In the genomic region with DNA sequence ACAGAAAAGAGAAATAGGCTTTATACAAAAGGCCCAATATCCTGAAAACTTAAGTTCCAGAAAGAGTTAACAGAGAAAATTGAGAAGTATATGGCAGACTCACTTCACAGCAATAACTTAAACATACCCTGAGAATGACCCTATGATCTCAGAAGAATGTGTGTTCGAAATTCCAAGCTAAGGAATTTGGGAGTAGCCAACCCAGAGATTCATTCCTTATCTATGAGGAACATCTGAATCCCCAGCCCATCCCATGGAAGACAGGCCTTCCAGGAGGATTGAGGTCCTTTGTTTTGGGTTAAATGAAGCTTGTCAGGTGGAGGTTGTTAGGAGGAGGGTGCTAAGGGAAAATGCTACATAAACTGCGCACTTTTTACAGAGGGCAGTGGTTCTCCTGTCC, we compare ENCODE assay signal across 13 cellular contexts. TPM values are rescaled to one million over a fixed set of nuclear protein-coding genes. Genes with fewer than 3 reads are reported as not detected.
DNase-seq lines count a peak whose midpoint lies in the region; ATAC-seq and TF ChIP-seq lines count a peak whose summit lies in the region.
"Had no signal": no experiment of that assay in that cellular context is flagged by ENCODE, and none has a peak within 500 bp of the region (broad histone marks: within the 10 kb centered on the region; RNA-seq: fewer than 3 reads in every experiment).

No MANE protein-coding gene starts in this region.

- no peaks in the 10 kb centered on the region for H4K20me1 ChIP-seq in PC-3 (ENCODE audit: low read length)

- no peaks in the 10 kb centered on the region for H3K36me3 Mint-ChIP-seq in stimulated activated memory B cell treated with anti-CD40 and anti-IgM and Interleukin-4, amounts not matched to agents 10 μg/mL and 1 μg/mL and 100 μg/mL, for 72 hours

- H3K27ac Mint-ChIP-seq in stimulated activated memory B cell treated with anti-CD40 and anti-IgM and Interleukin-4, amounts not matched to agents 10 μg/mL and 1 μg/mL and 100 μg/mL, for 72 hours = peak overlapping the region; percentile 75
- H3K27ac Mint-ChIP-seq: activated CD4-positive, alpha-beta T cell treated with anti-CD3 and anti-CD28 coated beads, Interleukin-2, amount 10 ng/mL, durations not matched to agents 7 days and 5 days; activated T-cell treated with anti-CD3 and anti-CD28 coated beads, Interleukin-2, amount 50 U/mL, for 72 hours had no signal

- POLR2A ChIA-PET in PC-3 (lab: Charles Lee; ENCODE audit: unreplicated experiment) = no interaction called here

- H3K27me3 Mint-ChIP-seq in stimulated activated memory B cell treated with anti-CD40 and anti-IgM and Interleukin-4, amounts not matched to agents 10 μg/mL and 1 μg/mL and 100 μg/mL, for 72 hours = no peaks in the 10 kb centered on the region

- peaks cover 44% of the 10 kb centered on the region for H3K4me1 ChIP-seq in PC-3 (ENCODE audit: insufficient read depth, low read length)

- no peaks in the 10 kb centered on the region; the same call in 1 of the 2 replicates for H3K9me2 ChIP-seq in PC-3 (replicated peaks; ENCODE audit: low read length)

- H3K79me2 ChIP-seq in PC-3 (ENCODE audit: low read length) = no peaks in the 10 kb centered on the region

- no peaks in the 10 kb centered on the region for H3F3A ChIP-seq in PC-3 (ENCODE audit: low read length, unreplicated experiment)

- peaks cover 2% of the 10 kb centered on the region for H3K9me3 Mint-ChIP-seq in stimulated activated memory B cell treated with anti-CD40 and anti-IgM and Interleukin-4, amounts not matched to agents 10 μg/mL and 1 μg/mL and 100 μg/mL, for 72 hours
- H3K9me3 Mint-ChIP-seq: activated CD4-positive, alpha-beta T cell treated with anti-CD3 and anti-CD28 coated beads, Interleukin-2, amount 10 ng/mL, durations not matched to agents 7 days and 5 days; activated T-cell treated with anti-CD3 and anti-CD28 coated beads, Interleukin-2, amount 50 U/mL, for 72 hours had no signal

- H3K36me3 ChIP-seq in PC-3 (ENCODE audit: low read depth, low read length) = no peaks in the 10 kb centered on the region

- no TSS peak for BruUV-seq in PC-3 (replicated peaks; lab: Mats Ljungman, UMichigan)

- no peak overlapping the region for H3K27ac ChIP-seq in PC-3 (ENCODE audit: low read length)
- H3K27ac ChIP-seq: skin epidermis had no signal

- DNase-seq in GM04503 (ENCODE audit: low read depth) (peak; percentile 27), PC-3 (peak; percentile 62), fibroblast of peridontal ligament (ENCODE audit: extremely low read depth) (peak; percentile 56), DMS79 (lab: John Stamatoyannopoulos, UW) (no peak)
- DNase-seq in effector CD4-positive, alpha-beta T cell = no peak
- DNase-seq in stimulated activated CD4-positive, alpha-beta T cell treated with anti-CD3 and anti-CD28 coated beads, Interleukin-15, amount 100 ng/mL, for 24 hours = no peak
- DNase-seq: activated CD4-positive, alpha-beta T cell treated with anti-CD3 and anti-CD28 coated beads, Interleukin-2, amount 10 ng/mL, durations not matched to agents 7 days and 5 days; activated T-cell treated with anti-CD3 and anti-CD28 coated beads, Interleukin-2, amount 50 U/mL, for 72 hours; occipital lobe; SIG-M5; stimulated activated naive CD4-positive, alpha-beta T cell had no signal

- no peak overlapping the region for H3K4me3 Mint-ChIP-seq in stimulated activated memory B cell treated with anti-CD40 and anti-IgM and Interleukin-4, amounts not matched to agents 10 μg/mL and 1 μg/mL and 100 μg/mL, for 72 hours
- H3K4me3 Mint-ChIP-seq: activated CD4-positive, alpha-beta T cell treated with anti-CD3 and anti-CD28 coated beads, Interleukin-2, amount 10 ng/mL, durations not matched to agents 7 days and 5 days; activated T-cell treated with anti-CD3 and anti-CD28 coated beads, Interleukin-2, amount 50 U/mL, for 72 hours had no signal

- no peak for TF ChIP-seq CTCF in PC-3 (conservative IDR thresholded peaks at IDR 0.05; ENCODE audit: low read depth, low read length)

- H3K4me2 ChIP-seq in PC-3 (ENCODE audit: low read length) = peak overlapping the region; percentile 17

- no peaks in the 10 kb centered on the region for H3K27me3 ChIP-seq in PC-3 (ENCODE audit: low read length)

- no peak overlapping the region for H3K4me3 ChIP-seq in PC-3 (ENCODE audit: low read length)
- H3K4me3 ChIP-seq: skin epidermis had no signal

- no peak for ATAC-seq in PC-3
- no peak for ATAC-seq in stimulated activated memory B cell treated with anti-CD40 and anti-IgM and Interleukin-4, amounts not matched to agents 10 μg/mL and 1 μg/mL and 100 μg/mL, for 72 hours
- ATAC-seq: activated T-cell treated with anti-CD3 and anti-CD28 coated beads, Interleukin-2, amount 50 U/mL, for 72 hours had no signal

- H3K9ac ChIP-seq in PC-3 (ENCODE audit: low read length) = no peak overlapping the region

- no peak overlapping the region for H2AFZ ChIP-seq in PC-3 (ENCODE audit: low read length)

- CTCF ChIA-PET in PC-3 (lab: Charles Lee) = interaction anchor here (1.0 kb wide), 1 partner anchor 185 kb away, joined by 3 read pairs; no protein-coding TSS in a partner anchor

- H3K4me1 Mint-ChIP-seq in stimulated activated memory B cell treated with anti-CD40 and anti-IgM and Interleukin-4, amounts not matched to agents 10 μg/mL and 1 μg/mL and 100 μg/mL, for 72 hours = peaks cover 30% of the 10 kb centered on the region

- no peaks in the 10 kb centered on the region for H3K9me3 ChIP-seq in PC-3 (ENCODE audit: low read length)

- intact Hi-C loops in PC-3 (cut with micrococcal nuclease) = loop anchor here (5.0 kb wide), 2 partner anchors 37 to 187 kb away; no protein-coding TSS in a partner anchor

RNA-seq across cellular contexts. Expression of a gene that starts 7.5 kb away (rescaled TPM):
- total RNA-seq in PC-3 (2014; rRNA removed) = 66.2 and 87.1 TPM in 2 replicates

Comparison
In these comparisons a context has a peak if more than half of its experiments do, and no peak if none do; other contexts are left out.
1. DNase-seq: peak in GM04503 (single experiment), PC-3 (single experiment) and fibroblast of peridontal ligament (single experiment); none in DMS79 (single experiment), effector CD4-positive, alpha-beta T cell (single experiment) and stimulated activated CD4-positive, alpha-beta T cell treated with anti-CD3 and anti-CD28 coated beads, Interleukin-15, amount 100 ng/mL, for 24 hours (single experiment).